Comparison of ENCODE assay signal across 29 cellular contexts in the genomic region with DNA sequence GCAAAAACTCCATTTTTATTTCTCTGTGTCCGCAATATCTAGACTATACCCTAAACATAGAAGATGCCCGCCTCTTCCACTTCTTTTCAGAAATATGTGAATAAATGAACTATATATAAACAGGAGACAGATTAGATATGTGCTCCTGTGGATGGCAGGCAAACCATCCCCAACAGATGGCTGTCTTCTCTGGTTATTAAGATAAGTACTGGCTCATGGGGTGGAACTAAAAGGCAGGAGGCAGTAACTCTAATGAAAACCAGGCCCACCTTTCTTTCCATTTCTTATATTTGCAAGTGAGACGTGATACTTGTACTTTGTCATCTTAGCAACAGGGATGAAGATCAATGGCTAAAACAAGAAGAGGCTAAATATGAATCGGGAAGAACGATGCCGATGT.
"Had no signal": no experiment of that assay in that cellular context is flagged by ENCODE, and none has a peak within 500 bp of the region (broad histone marks: within the 10 kb centered on the region; RNA-seq: fewer than 3 reads in every experiment).

No MANE protein-coding gene starts in this region.

- H3K4me3 ChIP-seq: esophagus squamous epithelium, gastroesophageal sphincter, heart right ventricle had no signal

- H3K36me3 ChIP-seq: gastroesophageal sphincter had no signal

- H3K27me3 Mint-ChIP-seq: activated B cell treated with CpG ODN at 0.5 μM for 24 hours; activated CD8-positive, alpha-beta T cell treated with anti-CD3 and anti-CD28 coated beads for 36 hours; activated naive CD8-positive, alpha-beta T cell; activated T-helper 17 cell treated with anti-CD3 and anti-CD28 coated beads, Interleukin-2, amount 50 U/mL, for 72 hours; central memory CD8-positive, alpha-beta T cell; T-helper 17 cell had no signal

- H3K36me3 Mint-ChIP-seq: activated naive CD8-positive, alpha-beta T cell had no signal

- H3K9me3 Mint-ChIP-seq: activated B cell treated with CpG ODN at 0.5 μM for 24 hours; activated CD8-positive, alpha-beta T cell treated with anti-CD3 and anti-CD28 coated beads for 36 hours; activated T-cell treated with anti-CD3 and anti-CD28 coated beads, Interleukin-2, amount 50 U/mL, for 4 hours; activated T-helper 17 cell treated with anti-CD3 and anti-CD28 coated beads, Interleukin-2, amount 50 U/mL, for 72 hours; central memory CD8-positive, alpha-beta T cell; T-helper 2 cell treated with Interferon-gamma antibody and Interleukin-4, amounts not matched to agents 5 μg/mL and 100 μg/mL, for 36 hours had no signal

- H3K4me1 Mint-ChIP-seq: activated T-helper 17 cell treated with anti-CD3 and anti-CD28 coated beads, Interleukin-2, amount 50 U/mL, for 72 hours had no signal

- DNase-seq: activated B cell treated with CpG ODN at 0.5 μM for 24 hours; activated CD4-positive, alpha-beta T cell treated with anti-CD3 and anti-CD28 coated beads for 48 hours; activated CD4-positive, alpha-beta T cell treated with anti-CD3 and anti-CD28 coated beads, Interleukin-2, amount 50 U/mL, for 1 hour; activated CD4-positive, alpha-beta T cell treated with anti-CD3 and anti-CD28 coated beads, Interleukin-2, amount 50 U/mL, for 48 hours; activated CD8-positive, alpha-beta memory T cell treated with anti-CD3 and anti-CD28 coated beads for 24 hours; activated CD8-positive, alpha-beta T cell treated with anti-CD3 and anti-CD28 coated beads for 36 hours; activated effector memory CD4-positive, alpha-beta T cell treated with Interleukin-2 at 50 U/mL for 16 hours; activated gamma-delta T cell treated with Interleukin-2 at 50 U/mL for 16 hours; activated naive CD4-positive, alpha-beta T cell treated with anti-CD3 and anti-CD28 coated beads, Interleukin-2, amount 50 U/mL, for 16 hours; activated naive CD4-positive, alpha-beta T cell treated with Interleukin-2 at 50 U/mL for 16 hours; activated T-cell treated with anti-CD3 and anti-CD28 coated beads, Interleukin-2, amount 50 U/mL, for 4 hours; amniotic stem cell; brain microvascular endothelial cell; cortex of kidney; dermis blood vessel endothelial cell; effector CD8-positive, alpha-beta T cell; esophagus squamous epithelium; foreskin melanocyte; heart right ventricle; T-helper 17 cell; T1000; WERI-Rb-1 had no signal

- ATAC-seq: activated CD4-positive, CD25-positive, alpha-beta regulatory T cell treated with anti-CD3 and anti-CD28 coated beads, Interleukin-2, amount 50 U/mL, for 24 hours; activated CD8-positive, alpha-beta T cell treated with anti-CD3 and anti-CD28 coated beads for 36 hours; activated T-cell treated with anti-CD3 and anti-CD28 coated beads, Interleukin-2, amount 50 U/mL, for 4 hours; activated T-helper 17 cell treated with anti-CD3 and anti-CD28 coated beads, Interleukin-2, amount 50 U/mL, for 72 hours; gastroesophageal sphincter; heart right ventricle; T-helper 17 cell had no signal

- H3K9me3 ChIP-seq: esophagus squamous epithelium, gastroesophageal sphincter, heart right ventricle had no signal

- H3K4me1 ChIP-seq: esophagus squamous epithelium, gastroesophageal sphincter, heart right ventricle had no signal

- H3K27me3 ChIP-seq: brain microvascular endothelial cell, esophagus squamous epithelium, gastroesophageal sphincter, heart right ventricle had no signal

- H3K27ac Mint-ChIP-seq: activated B cell treated with CpG ODN at 0.5 μM for 24 hours; activated CD8-positive, alpha-beta T cell treated with anti-CD3 and anti-CD28 coated beads for 36 hours; activated naive CD8-positive, alpha-beta T cell; activated T-helper 17 cell treated with anti-CD3 and anti-CD28 coated beads, Interleukin-2, amount 50 U/mL, for 72 hours; T-helper 17 cell; T-helper 2 cell treated with Interferon-gamma antibody and Interleukin-4, amounts not matched to agents 5 μg/mL and 100 μg/mL, for 36 hours had no signal

- H3K27ac ChIP-seq: brain microvascular endothelial cell, epithelial cell of prostate, esophagus squamous epithelium, gastroesophageal sphincter, heart right ventricle, WERI-Rb-1 had no signal

- H3K4me3 Mint-ChIP-seq: activated B cell treated with CpG ODN at 0.5 μM for 24 hours; activated CD8-positive, alpha-beta T cell treated with anti-CD3 and anti-CD28 coated beads for 36 hours; activated naive CD8-positive, alpha-beta T cell; activated T-cell treated with anti-CD3 and anti-CD28 coated beads, Interleukin-2, amount 50 U/mL, for 4 hours; activated T-helper 17 cell treated with anti-CD3 and anti-CD28 coated beads, Interleukin-2, amount 50 U/mL, for 72 hours; central memory CD8-positive, alpha-beta T cell; T-helper 17 cell; T-helper 2 cell treated with Interferon-gamma antibody and Interleukin-4, amounts not matched to agents 5 μg/mL and 100 μg/mL, for 36 hours had no signal
